Comparison of ENCODE assay signal across 20 cellular contexts in the genomic region with DNA sequence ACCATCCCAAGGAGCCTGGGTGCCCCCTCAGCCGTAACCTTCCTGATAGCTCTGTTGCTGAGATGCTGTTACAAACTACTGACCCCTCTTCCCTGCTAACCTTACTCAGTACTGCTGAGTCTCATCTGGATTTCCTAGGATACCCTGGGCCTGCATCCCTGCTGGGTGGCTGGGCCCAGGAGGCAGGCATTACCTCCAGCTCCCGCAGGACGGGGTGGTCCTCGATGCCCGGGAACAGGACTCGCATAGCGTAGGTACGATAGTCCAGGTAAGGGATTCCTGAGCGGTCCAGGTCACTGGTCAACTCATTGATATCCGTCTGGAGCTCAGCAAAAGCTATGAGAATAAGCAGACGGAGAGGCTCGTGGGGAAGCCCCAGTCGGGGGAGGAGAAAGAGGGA.
A peak's percentile ranks its signal among the peaks of the same experiment; 100 is the strongest.
DNase-seq lines count a peak whose midpoint lies in the region; ATAC-seq and TF ChIP-seq lines count a peak whose summit lies in the region.
"Had no signal": no experiment of that assay in that cellular context is flagged by ENCODE, and none has a peak within 500 bp of the region (broad histone marks: within the 10 kb centered on the region; RNA-seq: fewer than 3 reads in every experiment).

No MANE protein-coding gene starts in this region.

- peaks cover 13% of the 10 kb centered on the region for H3K27me3 Mint-ChIP-seq in stimulated activated naive CD8-positive, alpha-beta T cell treated with anti-CD3 and anti-CD28 coated beads, Interleukin-15, amount 100 ng/mL, for 72 hours

- H3K9me3 ChIP-seq in ovary = no peaks in the 10 kb centered on the region
- no peaks in the 10 kb centered on the region for H3K9me3 ChIP-seq in spleen
- H3K9me3 ChIP-seq: BE2C; BLaER1 treated with 17β-estradiol and CSF1 and Interleukin-3, amounts not matched to agents 10 nM and 100 nM had no signal

- H3K27ac Mint-ChIP-seq in stimulated activated naive CD8-positive, alpha-beta T cell treated with anti-CD3 and anti-CD28 coated beads, Interleukin-15, amount 100 ng/mL, for 72 hours = peak overlapping the region; percentile 55 to 68
- H3K27ac Mint-ChIP-seq: CD4-positive, alpha-beta T cell; GM23338; H9 had no signal

- in situ Hi-C loops in ACHN (cut with HindIII; ENCODE audit: low pct_ligation_motif_present, low pct_unique_long_range_greater_than_20kb, low sequenced_read_pairs) = no loop called here

- H3K9me3 Mint-ChIP-seq in stimulated activated naive CD8-positive, alpha-beta T cell treated with anti-CD3 and anti-CD28 coated beads, Interleukin-15, amount 100 ng/mL, for 72 hours = no peaks in the 10 kb centered on the region
- H3K9me3 Mint-ChIP-seq: CD14-positive monocyte; CD4-positive, alpha-beta T cell; CD8-positive, alpha-beta memory T cell; GM23338; H9 had no signal

- H3K36me3 ChIP-seq in ovary = no peaks in the 10 kb centered on the region
- H3K36me3 ChIP-seq in spleen = peaks cover 0 to 73% (median 0%) of the 10 kb centered on the region in 6 donors
- H3K36me3 ChIP-seq: BLaER1 treated with 17β-estradiol and CSF1 and Interleukin-3, amounts not matched to agents 10 nM and 100 nM had no signal

- H3K27ac ChIP-seq in ovary (peak overlapping the region; percentile 64 to 67), spleen (no peak overlapping the region)
- H3K27ac ChIP-seq: 22Rv1; BLaER1 treated with 17β-estradiol and CSF1 and Interleukin-3, amounts not matched to agents 10 nM and 100 nM had no signal

- H3K27me3 ChIP-seq in ovary = no peaks in the 10 kb centered on the region
- no peaks in the 10 kb centered on the region for H3K27me3 ChIP-seq in spleen (replicated peaks in 1 of 7)
- H3K27me3 ChIP-seq: BE2C had no signal

- 45 to 56% (median 55%) methylated on average over 13 of the region's 13 CpGs for WGBS in ovary, 3 donors
- WGBS in spleen, 5 donors = 90 to 96% (median 93%) methylated on average over 13 of the region's 13 CpGs

- H3K4me1 ChIP-seq in ovary (ENCODE audit: insufficient read depth) (peaks cover 35% of the 10 kb centered on the region), spleen (peaks cover 0 to 8% (median 1%) of the 10 kb centered on the region in 6 donors)
- H3K4me1 ChIP-seq: BE2C had no signal

- no peak for DNase-seq in stimulated activated naive CD8-positive, alpha-beta T cell treated with anti-CD3 and anti-CD28 coated beads, Interleukin-15, amount 100 ng/mL, for 72 hours
- no peak for DNase-seq in stimulated activated naive CD8-positive, alpha-beta T cell treated with anti-CD3 and anti-CD28 coated beads, Interleukin-15, Interleukin-2, amounts not matched to agents 100 U/mL and 50 U/mL, for 24 hours
- DNase-seq in ovary (no peak), spleen (peak; percentile 56), ACHN (no peak)
- DNase-seq: AML-193; BE2C; CD4-positive, alpha-beta T cell; CD8-positive, alpha-beta memory T cell; DMS 273 treated with DMSO at 0.1 percent for 48 hours; EL; GDM1; H9 had no signal

- no peak overlapping the region for H3K4me3 ChIP-seq in ovary
- no peak overlapping the region for H3K4me3 ChIP-seq in spleen
- H3K4me3 ChIP-seq: BLaER1 treated with 17β-estradiol and CSF1 and Interleukin-3, amounts not matched to agents 10 nM and 100 nM; GM12878; GM23338 had no signal

- TF ChIP-seq POLR2A in ovary (IDR thresholded peaks at IDR 0.05) (no peak), spleen (IDR thresholded peaks at IDR 0.05) (no peak)

- no peak for TF ChIP-seq CTCF in ovary (IDR thresholded peaks at IDR 0.05)
- TF ChIP-seq CTCF in spleen (IDR thresholded peaks at IDR 0.05 in 8 of 11, conservative IDR thresholded peaks at IDR 0.05 in 3 of 11) = no peak

- H3K4me3 Mint-ChIP-seq in stimulated activated naive CD8-positive, alpha-beta T cell treated with anti-CD3 and anti-CD28 coated beads, Interleukin-15, amount 100 ng/mL, for 72 hours = no peak overlapping the region
- H3K4me3 Mint-ChIP-seq: CD14-positive monocyte; CD4-positive, alpha-beta T cell; CD8-positive, alpha-beta memory T cell; GM23338; H9 had no signal

- intact Hi-C loops in ovary (cut with DNase I) (loop anchor here in 1 of 4 donors (5.0 to 10.0 kb wide), 2 partner anchors 52 to 199 kb away; a partner anchor contains a TSS), spleen (cut with DNase I; ENCODE audit: low total_unique reads) (no loop called here)

- TF ChIP-seq EP300 in ovary (IDR thresholded peaks at IDR 0.05) = no peak

- H3K4me1 Mint-ChIP-seq in stimulated activated naive CD8-positive, alpha-beta T cell treated with anti-CD3 and anti-CD28 coated beads, Interleukin-15, amount 100 ng/mL, for 72 hours = peaks cover 11% of the 10 kb centered on the region
- H3K4me1 Mint-ChIP-seq: CD14-positive monocyte; CD8-positive, alpha-beta memory T cell had no signal

- no peak for ATAC-seq in stimulated activated naive CD8-positive, alpha-beta T cell treated with anti-CD3 and anti-CD28 coated beads, Interleukin-15, amount 100 ng/mL, for 72 hours
- no peak for ATAC-seq in stimulated activated naive CD8-positive, alpha-beta T cell treated with anti-CD3 and anti-CD28 coated beads, Interleukin-15, Interleukin-2, amounts not matched to agents 100 U/mL and 50 U/mL, for 24 hours
- no peak for ATAC-seq in GM21786 (IDR thresholded peaks at IDR 0.05; ENCODE audit: unreplicated experiment)
- ATAC-seq: GM12878, GM23338, HCT116 had no signal

Comparison
In these comparisons a context has a peak if more than half of its experiments do, and no peak if none do; other contexts are left out.
1. H3K27ac ChIP-seq: peak in ovary (2 of 2); none in spleen (0 of 8).